Comparison of ENCODE assay signal across 16 cellular contexts in genomic region chr14:100577986-100578431, GRCh38. TPM values are rescaled to one million over a fixed set of nuclear protein-coding genes. Genes with fewer than 3 reads are reported as not detected.
DNase-seq lines count a peak whose midpoint lies in the region; ATAC-seq and TF ChIP-seq lines count a peak whose summit lies in the region.
"Had no signal": no experiment of that assay in that cellular context is flagged by ENCODE, and none has a peak within 500 bp of the region (broad histone marks: within the 10 kb centered on the region; RNA-seq: fewer than 3 reads in every experiment).

No MANE protein-coding gene starts in this region.

- H3K9me3 Mint-ChIP-seq in glutamatergic neuron (ENCODE audit: unreplicated experiment) = peaks cover 3% of the 10 kb centered on the region
- H3K9me3 Mint-ChIP-seq: H9 had no signal

- peaks cover 0 to 59% of the 10 kb centered on the region in 2 experiments; a peak in 1 of 4 replicates for H3K4me1 ChIP-seq in SK-N-SH (ENCODE audit: control insufficient read depth in 1 of 2, insufficient read depth in 2 of 2, low read depth in 1 of 2, low read length in 1 of 2)
- H3K4me1 ChIP-seq in BLaER1 = peaks cover 34% of the 10 kb centered on the region
- H3K4me1 ChIP-seq in lower lobe of right lung = no peaks in the 10 kb centered on the region

- no peak overlapping the region for H3K27ac Mint-ChIP-seq in glutamatergic neuron (ENCODE audit: unreplicated experiment)

- no peak for ATAC-seq in SK-N-SH treated with all-trans-retinoic acid at 6 μM for 48 hours
- ATAC-seq in lower lobe of right lung = no peak

- H3K36me3 ChIP-seq in SK-N-SH (replicated peaks in 1 of 2; ENCODE audit: control insufficient read depth in 1 of 2, insufficient read depth in 2 of 2, low read length in 1 of 2) (no peaks in the 10 kb centered on the region), BLaER1 (no peaks in the 10 kb centered on the region), lower lobe of right lung (no peaks in the 10 kb centered on the region)
- H3K36me3 ChIP-seq: BLaER1 treated with 17β-estradiol and CSF1 and Interleukin-3, amounts not matched to agents 10 nM and 100 nM had no signal

- CTCF ChIA-PET in SK-N-SH (lab: Yijun Ruan, JAX) = interaction anchor here (0.7 to 1.6 kb wide), 9 partner anchors 9 to 195 kb away, joined by 3 to 6 read pairs (median 3); no protein-coding TSS in a partner anchor

- TF ChIP-seq RAD21 in SK-N-SH (IDR thresholded peaks at IDR 0.05; ENCODE audit: low read length) = no peak

- H3K27me3 ChIP-seq in SK-N-SH (ENCODE audit: insufficient read depth) (no peaks in the 10 kb centered on the region), BLaER1 (no peaks in the 10 kb centered on the region), lower lobe of right lung (ENCODE audit: low read depth) (peaks cover 11% of the 10 kb centered on the region)

- H3K27ac ChIP-seq in SK-N-SH (ENCODE audit: low read depth in 2 of 2, low read length in 1 of 2) = peak overlapping the region in 1 of 2 experiments; percentile 63; a peak in 2 of 4 replicates
- 0 out of 2 replicates have a peak overlapping the region, but pooled peaks have one; percentile 22 for H3K27ac ChIP-seq in BLaER1
- H3K27ac ChIP-seq in lower lobe of right lung = no peak overlapping the region
- H3K27ac ChIP-seq: 22Rv1; BLaER1 treated with 17β-estradiol and CSF1 and Interleukin-3, amounts not matched to agents 10 nM and 100 nM had no signal

- 70% methylated on average over 2 of the region's 8 CpGs for WGBS in SK-N-SH (ENCODE audit: low lambda C conversion rate)

- no peaks in the 10 kb centered on the region for H4K20me1 ChIP-seq in SK-N-SH (ENCODE audit: insufficient read depth)
- no peaks in the 10 kb centered on the region for H4K20me1 ChIP-seq in BLaER1

- TF ChIP-seq CTCF in SK-N-SH (IDR thresholded peaks at IDR 0.05) (no peak), glutamatergic neuron (IDR thresholded peaks at IDR 0.05; ENCODE audit: partially characterized antibody, unreplicated experiment) (no peak), lower lobe of right lung (IDR thresholded peaks at IDR 0.05) (no peak)

- H3K4me3 ChIP-seq in SK-N-SH (ENCODE audit: low read depth in 2 of 2, low read length in 1 of 2) = no peak overlapping the region
- no peak overlapping the region for H3K4me3 ChIP-seq in BLaER1
- H3K4me3 ChIP-seq in lower lobe of right lung = no peak overlapping the region
- H3K4me3 ChIP-seq: BLaER1 treated with 17β-estradiol and CSF1 and Interleukin-3, amounts not matched to agents 10 nM and 100 nM had no signal

- intact Hi-C loops in lower lobe of right lung (cut with DNase I) = no loop called here

- peaks cover 2% of the 10 kb centered on the region for H3K36me3 Mint-ChIP-seq in glutamatergic neuron (ENCODE audit: unreplicated experiment)

- H3K79me2 ChIP-seq in SK-N-SH (ENCODE audit: insufficient read depth) = no peaks in the 10 kb centered on the region

- H3K4me2 ChIP-seq in SK-N-SH (no peak overlapping the region), BLaER1 (no peak overlapping the region)
- H3K4me2 ChIP-seq: BLaER1 treated with 17β-estradiol and CSF1 and Interleukin-3, amounts not matched to agents 10 nM and 100 nM had no signal

- TF ChIP-seq EP300 in SK-N-SH (IDR thresholded peaks at IDR 0.05; ENCODE audit: borderline replicate concordance in 1 of 2, low read depth in 1 of 2, low read length in 1 of 2) = no peak

- no peaks in the 10 kb centered on the region for H3K9me3 ChIP-seq in SK-N-SH
- peaks cover 8% of the 10 kb centered on the region; the same call in 1 of the 2 replicates for H3K9me3 ChIP-seq in BLaER1
- peaks cover 4% of the 10 kb centered on the region for H3K9me3 ChIP-seq in lower lobe of right lung

- H3K9ac ChIP-seq in SK-N-SH (no peak overlapping the region), BLaER1 (no peak overlapping the region)
- H3K9ac ChIP-seq: BLaER1 treated with 17β-estradiol and CSF1 and Interleukin-3, amounts not matched to agents 10 nM and 100 nM had no signal

- POLR2A ChIA-PET in SK-N-SH (lab: Yijun Ruan, JAX) = interaction anchor here (0.8 to 1.5 kb wide), 5 partner anchors 11 to 205 kb away, joined by 3 to 5 read pairs (median 3); no protein-coding TSS in a partner anchor

- peaks cover 5% of the 10 kb centered on the region for H3K27me3 Mint-ChIP-seq in glutamatergic neuron (ENCODE audit: unreplicated experiment)

- DNase-seq in SK-N-SH (peak; percentile 50), glutamatergic neuron (peak; percentile 9), lower lobe of right lung (peak; percentile 34), NCI-H2196 treated with DMSO at 0.1 percent for 48 hours (lab: John Stamatoyannopoulos, UW; ENCODE audit: unreplicated experiment) (no peak), HPDE6-E6E7 (ENCODE audit: extremely low spot score) (no peak)
- DNase-seq in activated naive CD4-positive, alpha-beta T cell (lab: John Stamatoyannopoulos, UW) = no peak
- DNase-seq: H9, NCI-H1417, NCI-H2029, NCI-H2171 treated with DMSO at 0.1 percent for 48 hours, NCI-H510A treated with DMSO at 0.1 percent for 48 hours had no signal

- H3K4me1 Mint-ChIP-seq in glutamatergic neuron (ENCODE audit: low read depth, unreplicated experiment) = no peaks in the 10 kb centered on the region

- H3K4me3 Mint-ChIP-seq in glutamatergic neuron (ENCODE audit: unreplicated experiment) = no peak overlapping the region
- H3K4me3 Mint-ChIP-seq: H9 had no signal

- H3F3A ChIP-seq in SK-N-SH (replicated peaks; ENCODE audit: insufficient read depth) = no peaks in the 10 kb centered on the region

- no peak overlapping the region for H2AFZ ChIP-seq in SK-N-SH (ENCODE audit: low read depth)

- H3K9me2 ChIP-seq in SK-N-SH = no peaks in the 10 kb centered on the region

TF ChIP-seq in SK-N-SH, 30 proteins besides CTCF, POLR2A, EP300 and RAD21 (continues in another document):
- TF ChIP-seq POLR2AphosphoS5 (IDR thresholded peaks at IDR 0.05; ENCODE audit: low read depth, low read length) (no peak), TEAD4 (IDR thresholded peaks at IDR 0.05; ENCODE audit: borderline replicate concordance, insufficient read depth) (no peak), FOXJ3 (CRISPR knock-in tag; IDR thresholded peaks at IDR 0.05) (no peak), GATA2 (CRISPR knock-in tag; IDR thresholded peaks at IDR 0.05) (no peak), FOSL2 (IDR thresholded peaks at IDR 0.05; ENCODE audit: borderline replicate concordance, low read depth) (no peak), MXI1 (IDR thresholded peaks at IDR 0.05; ENCODE audit: low read depth, low read length) (no peak), RCOR1 (IDR thresholded peaks at IDR 0.05; ENCODE audit: low read length) (no peak), RXRA (IDR thresholded peaks at IDR 0.05; ENCODE audit: borderline replicate concordance, low read depth) (no peak), YY1 (IDR thresholded peaks at IDR 0.05; ENCODE audit: low read depth) (no peak), CHD2 (IDR thresholded peaks at IDR 0.05; ENCODE audit: low read length, partially characterized antibody) (no peak), PBX3 (IDR thresholded peaks at IDR 0.05) (no peak), GABPA (IDR thresholded peaks at IDR 0.05; ENCODE audit: low read depth) (no peak), SMC3 (IDR thresholded peaks at IDR 0.05; ENCODE audit: low read depth, low read length) (no peak)

TF ChIP-seq in SK-N-SH treated with all-trans-retinoic acid at 6 μM for 48 hours, 23 proteins besides CTCF, POLR2A, EP300 and RAD21 (continues in another document):
- TF ChIP-seq TOX (CRISPR knock-in tag; IDR thresholded peaks at IDR 0.05; ENCODE audit: borderline replicate concordance) = no peak
- TF ChIP-seq SNAI2 (CRISPR knock-in tag; IDR thresholded peaks at IDR 0.05) = no peak
- TF ChIP-seq PPARA (CRISPR knock-in tag; IDR thresholded peaks at IDR 0.05; ENCODE audit: borderline replicate concordance) = no peak
- no peak for TF ChIP-seq BACH2 (CRISPR knock-in tag; IDR thresholded peaks at IDR 0.05; ENCODE audit: borderline replicate concordance)
- no peak for TF ChIP-seq ZC3H10 (CRISPR knock-in tag; IDR thresholded peaks at IDR 0.05)
- no peak for TF ChIP-seq ESRRG (CRISPR knock-in tag; IDR thresholded peaks at IDR 0.05)
- TF ChIP-seq ARNTL (CRISPR knock-in tag; IDR thresholded peaks at IDR 0.05; ENCODE audit: borderline replicate concordance, low read depth) = no peak
- TF ChIP-seq OSR1 (CRISPR knock-in tag; IDR thresholded peaks at IDR 0.05) = no peak
- no peak for TF ChIP-seq CSRNP3 (CRISPR knock-in tag; IDR thresholded peaks at IDR 0.05)
- TF ChIP-seq CSDC2 (CRISPR knock-in tag; IDR thresholded peaks at IDR 0.05) = no peak

RNA-seq across cellular contexts. Expression of gene BEGAIN, which starts 9.2 kb away (rescaled TPM):
- 4.2 and 4.4 TPM in 2 replicates for polyA plus RNA-seq in SK-N-SH (2012; rRNA removed)
- 1.9 and 4.4 TPM in 2 replicates for polyA plus RNA-seq in SK-N-SH (2012; cell fraction: cytosol; rRNA removed)
- polyA plus RNA-seq in SK-N-SH (2012; cell fraction: nucleus; rRNA removed) = 23.8 and 41.4 TPM in 2 replicates
- total RNA-seq in glutamatergic neuron (ENCODE audit: unreplicated experiment) (7.0 TPM), lower lobe of right lung (1.3 TPM)
- total RNA-seq: LHCN-M2 had no signal

Comparison
In these comparisons a context has a peak if more than half of its experiments do, and no peak if none do; other contexts are left out.
1. DNase-seq: peak in SK-N-SH (single experiment), glutamatergic neuron (single experiment) and lower lobe of right lung (single experiment); none in NCI-H2196 treated with DMSO at 0.1 percent for 48 hours (single experiment), HPDE6-E6E7 (single experiment) and activated naive CD4-positive, alpha-beta T cell (0 of 4).